Comparison of ENCODE assay signal across 18 cellular contexts in the genomic region with DNA sequence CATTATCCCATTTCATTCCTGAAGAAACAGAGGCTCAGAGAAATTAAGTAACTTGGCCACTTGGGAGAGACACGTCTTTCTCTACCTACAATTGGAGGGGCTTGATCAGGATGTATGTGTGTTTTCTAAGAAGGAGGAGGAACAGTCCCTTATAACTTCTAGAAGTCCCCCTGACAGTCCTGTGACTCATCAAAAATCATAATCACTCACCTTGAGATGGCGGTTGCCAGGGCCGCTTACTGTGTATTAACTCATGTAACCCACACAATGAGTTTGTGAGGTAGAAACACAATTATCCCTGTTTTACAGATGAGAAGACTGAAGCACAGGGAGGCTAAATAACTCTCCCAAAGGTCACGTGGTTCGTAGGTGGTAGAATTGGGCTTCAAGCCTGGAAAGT. TPM values are rescaled to one million over a fixed set of nuclear protein-coding genes. Genes with fewer than 3 reads are reported as not detected.
"Had no signal": no experiment of that assay in that cellular context is flagged by ENCODE, and none has a peak within 500 bp of the region (broad histone marks: within the 10 kb centered on the region; RNA-seq: fewer than 3 reads in every experiment).

No MANE protein-coding gene starts in this region.

- H3K4me3 Mint-ChIP-seq: activated B cell treated with CpG ODN at 0.5 μM for 24 hours; activated naive CD8-positive, alpha-beta T cell; memory B cell; nephron; T-helper 1 cell treated with Interleukin-12 subunit alpha and Interleukin-12 subunit beta and Interleukin-4 antibody, amounts not matched to agents 30 μg/mL and 1 μg/mL, for 36 hours had no signal

- H3K4me1 ChIP-seq: spleen, uterus had no signal

- H3K4me1 Mint-ChIP-seq: memory B cell had no signal

- H3K4me3 ChIP-seq: heart left ventricle, spleen, uterus had no signal

- H3K36me3 ChIP-seq: brain microvascular endothelial cell, heart left ventricle, spleen, uterus had no signal

- H3K27ac Mint-ChIP-seq: activated B cell treated with CpG ODN at 0.5 μM for 24 hours; activated naive CD8-positive, alpha-beta T cell; memory B cell; nephron; progenitor cell of endocrine pancreas; T-helper 1 cell treated with Interleukin-12 subunit alpha and Interleukin-12 subunit beta and Interleukin-4 antibody, amounts not matched to agents 30 μg/mL and 1 μg/mL, for 36 hours had no signal

- H3K27ac ChIP-seq: brain microvascular endothelial cell, heart left ventricle, spleen, uterus had no signal

- H3K27me3 ChIP-seq: uterus had no signal

- H3K36me3 Mint-ChIP-seq: memory B cell had no signal

- DNase-seq: activated B cell treated with CpG ODN at 0.5 μM for 24 hours; activated effector memory CD4-positive, alpha-beta T cell treated with Interleukin-2 at 50 U/mL for 16 hours; amygdala; brain microvascular endothelial cell; dermis blood vessel endothelial cell; heart left ventricle; occipital lobe; right cardiac atrium; spleen; stimulated activated CD4-positive, alpha-beta T cell treated with anti-CD3 and anti-CD28 coated beads, Interleukin-4, amount 100 ng/mL, for 1 hour; uterus had no signal

- ATAC-seq: esophagus mucosa, heart left ventricle, left lobe of liver, right cardiac atrium had no signal

- H3K9me3 ChIP-seq: uterus had no signal

RNA-seq across cellular contexts. Expression of a gene that starts 56.8 kb away (rescaled TPM):
- total RNA-seq: activated B cell treated with CpG ODN at 0.5 μM for 24 hours, esophagus mucosa, heart left ventricle, left lobe of liver, occipital lobe, right cardiac atrium, spleen had no signal
- polyA plus RNA-seq: heart left ventricle, right cardiac atrium, spleen had no signal
